8 cellular contexts compared by ENCODE assay signal in genomic region chr12:79344855-79345840, GRCh38.
DNase-seq lines count a peak whose midpoint lies in the region; ATAC-seq and TF ChIP-seq lines count a peak whose summit lies in the region.

No MANE protein-coding gene starts in this region.

- no peaks in the 10 kb centered on the region for H3K4me1 Mint-ChIP-seq in osteocyte (ENCODE audit: unreplicated experiment)

- peak; percentile 69 for DNase-seq in ELR (ENCODE audit: low read depth)
- DNase-seq in NCI-H774 (lab: John Stamatoyannopoulos, UW): peak; percentile 27
- peak; percentile 79 for DNase-seq in dermis blood vessel endothelial cell
- no peak for DNase-seq in osteocyte (ENCODE audit: extremely low spot score, unreplicated experiment)
- no peak for DNase-seq in stimulated activated CD4-positive, alpha-beta T cell treated with anti-CD3 and anti-CD28 coated beads, Interleukin-2, amount 100 ng/mL, for 24 hours
- no peak for DNase-seq in stimulated activated CD4-positive, alpha-beta T cell treated with anti-CD3 and anti-CD28 coated beads, Interleukin-4, amount 100 ng/mL, for 24 hours

- H3K9me3 Mint-ChIP-seq in osteocyte (ENCODE audit: unreplicated experiment): peaks cover 4% of the 10 kb centered on the region

- peak; percentile 62 for TF ChIP-seq CTCF in osteocyte (IDR thresholded peaks at IDR 0.05)

- H3K27ac Mint-ChIP-seq in osteocyte (ENCODE audit: unreplicated experiment): no peak overlapping the region

- peak; percentile 84 for ATAC-seq in GM19467 (IDR thresholded peaks at IDR 0.05; ENCODE audit: unreplicated experiment)
- peak; percentile 82 for ATAC-seq in HG03565 (IDR thresholded peaks at IDR 0.05; ENCODE audit: unreplicated experiment)

- H3K4me3 Mint-ChIP-seq in osteocyte (ENCODE audit: unreplicated experiment): no peak overlapping the region

- H3K36me3 Mint-ChIP-seq in osteocyte (ENCODE audit: unreplicated experiment): peaks cover 2% of the 10 kb centered on the region

- peaks cover 35% of the 10 kb centered on the region for H3K27me3 Mint-ChIP-seq in osteocyte (ENCODE audit: unreplicated experiment)

Comparison
In these comparisons a context has a peak if more than half of its experiments do, and no peak if none do; other contexts are left out.
1. DNase-seq: peak in ELR (single experiment), NCI-H774 (single experiment) and dermis blood vessel endothelial cell (single experiment); none in osteocyte (single experiment), stimulated activated CD4-positive, alpha-beta T cell treated with anti-CD3 and anti-CD28 coated beads, Interleukin-2, amount 100 ng/mL, for 24 hours (0 of 2) and stimulated activated CD4-positive, alpha-beta T cell treated with anti-CD3 and anti-CD28 coated beads, Interleukin-4, amount 100 ng/mL, for 24 hours (single experiment).